10 cellular contexts compared by ENCODE assay signal in the genomic region with DNA sequence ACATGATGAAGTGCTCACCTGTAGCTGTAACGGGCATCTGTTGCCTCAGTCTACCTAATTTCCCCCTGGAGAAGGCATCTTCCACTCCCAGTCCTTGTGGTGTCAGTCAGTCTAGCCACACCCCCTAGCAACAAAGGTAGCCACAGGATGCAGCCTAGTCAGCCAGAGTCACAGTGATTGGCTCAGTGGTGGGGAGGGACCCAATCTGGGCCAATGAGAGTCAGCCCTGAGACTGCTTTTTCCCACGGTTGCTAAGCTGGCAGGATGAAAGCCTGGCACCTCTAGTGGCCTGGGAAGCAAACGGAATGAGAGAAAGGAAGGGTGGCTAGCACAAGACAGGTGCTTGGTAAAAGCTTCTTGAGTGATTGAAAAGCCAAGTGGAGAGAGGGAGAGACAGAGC.
DNase-seq lines count a peak whose midpoint lies in the region; ATAC-seq and TF ChIP-seq lines count a peak whose summit lies in the region.
"Had no signal": no experiment of that assay in that cellular context is flagged by ENCODE, and none has a peak within 500 bp of the region (broad histone marks: within the 10 kb centered on the region; RNA-seq: fewer than 3 reads in every experiment).

No MANE protein-coding gene starts in this region.

- no peak overlapping the region for H3K27ac ChIP-seq in Karpas-422 (ENCODE audit: low read length)

- no peak overlapping the region for H2AFZ ChIP-seq in Karpas-422 (ENCODE audit: low read length)

- no peak overlapping the region for H3K4me3 Mint-ChIP-seq in activated CD8-positive, alpha-beta T cell treated with anti-CD3 and anti-CD28 coated beads, Interleukin-2, amount 10 ng/mL, durations not matched to agents 7 days and 5 days
- no peak overlapping the region for H3K4me3 Mint-ChIP-seq in nephron

- H3K9me2 ChIP-seq in Karpas-422 (replicated peaks; ENCODE audit: insufficient read depth, low read length) = no peaks in the 10 kb centered on the region

- H3K4me1 Mint-ChIP-seq in activated CD8-positive, alpha-beta T cell treated with anti-CD3 and anti-CD28 coated beads, Interleukin-2, amount 10 ng/mL, durations not matched to agents 7 days and 5 days (ENCODE audit: low read depth) = no peaks in the 10 kb centered on the region
- peaks cover 63% of the 10 kb centered on the region for H3K4me1 Mint-ChIP-seq in nephron

- H3K9ac ChIP-seq in Karpas-422 (ENCODE audit: low read length) = no peak overlapping the region

- no peaks in the 10 kb centered on the region for H3K27me3 ChIP-seq in Karpas-422 (ENCODE audit: low read length)

- H3K9me3 Mint-ChIP-seq in activated CD8-positive, alpha-beta T cell treated with anti-CD3 and anti-CD28 coated beads, Interleukin-2, amount 10 ng/mL, durations not matched to agents 7 days and 5 days (ENCODE audit: insufficient read depth) = no peaks in the 10 kb centered on the region
- no peaks in the 10 kb centered on the region for H3K9me3 Mint-ChIP-seq in nephron

- ATAC-seq in activated CD8-positive, alpha-beta T cell treated with anti-CD3 and anti-CD28 coated beads, Interleukin-2, amount 10 ng/mL, durations not matched to agents 7 days and 5 days = peak; percentile 49
- ATAC-seq in HG03045 (IDR thresholded peaks at IDR 0.05; ENCODE audit: unreplicated experiment) = no peak
- ATAC-seq: stimulated activated naive CD8-positive, alpha-beta T cell treated with anti-CD3 and anti-CD28 coated beads, Interleukin-15, Interleukin-2, amounts not matched to agents 100 U/mL and 50 U/mL, for 24 hours had no signal

- POLR2A ChIA-PET in activated CD8-positive, alpha-beta T cell treated with anti-CD3 and anti-CD28 coated beads, Interleukin-2, amount 10 ng/mL, durations not matched to agents 7 days and 5 days (lab: Charles Lee) = no interaction called here

- CTCF ChIA-PET in activated CD8-positive, alpha-beta T cell treated with anti-CD3 and anti-CD28 coated beads, Interleukin-2, amount 10 ng/mL, durations not matched to agents 7 days and 5 days (lab: Charles Lee) = interaction anchor here (1.0 to 1.5 kb wide), 4 partner anchors 8 to 24 kb away, joined by 3 to 8 read pairs (median 4); no protein-coding TSS in a partner anchor

- no peak overlapping the region for H3K4me3 ChIP-seq in Karpas-422 (ENCODE audit: low read length)

- no peak overlapping the region for H3K27ac Mint-ChIP-seq in activated CD8-positive, alpha-beta T cell treated with anti-CD3 and anti-CD28 coated beads, Interleukin-2, amount 10 ng/mL, durations not matched to agents 7 days and 5 days
- H3K27ac Mint-ChIP-seq in nephron = peak overlapping the region in 2 of 3 experiments; percentile 58 to 60

- H3K4me1 ChIP-seq in Karpas-422 (ENCODE audit: low read length) = no peaks in the 10 kb centered on the region

- H3K27me3 Mint-ChIP-seq in activated CD8-positive, alpha-beta T cell treated with anti-CD3 and anti-CD28 coated beads, Interleukin-2, amount 10 ng/mL, durations not matched to agents 7 days and 5 days (ENCODE audit: low read depth) = peaks cover 6% of the 10 kb centered on the region
- H3K27me3 Mint-ChIP-seq in nephron (ENCODE audit: low read depth) = peaks cover 4% of the 10 kb centered on the region

- H3K4me2 ChIP-seq in Karpas-422 (ENCODE audit: low read depth, low read length, poor library complexity, severe bottlenecking) = no peak overlapping the region

- no peaks in the 10 kb centered on the region for H3K36me3 ChIP-seq in Karpas-422 (ENCODE audit: insufficient read depth, low read length)

- DNase-seq in NCI-H187 treated with DMSO at 0.1 percent for 48 hours (lab: John Stamatoyannopoulos, UW) (peak; percentile 6), NCI-H187 (lab: John Stamatoyannopoulos, UW) (no peak), Karpas-422 (peak; percentile 87), NCI-H1048 (lab: John Stamatoyannopoulos, UW) (no peak), GF-D8 (lab: John Stamatoyannopoulos, UW) (no peak)
- DNase-seq in activated CD8-positive, alpha-beta T cell treated with anti-CD3 and anti-CD28 coated beads, Interleukin-2, amount 10 ng/mL, durations not matched to agents 7 days and 5 days = no peak
- DNase-seq: activated CD8-positive, alpha-beta memory T cell treated with anti-CD3 and anti-CD28 coated beads for 24 hours; stimulated activated naive CD8-positive, alpha-beta T cell treated with anti-CD3 and anti-CD28 coated beads, Interleukin-15, Interleukin-2, amounts not matched to agents 100 U/mL and 50 U/mL, for 24 hours had no signal

- H4K20me1 ChIP-seq in Karpas-422 (ENCODE audit: insufficient read depth, low read depth, low read length) = no peaks in the 10 kb centered on the region

- H3K9me3 ChIP-seq in Karpas-422 (ENCODE audit: low read length) = no peaks in the 10 kb centered on the region

- no peaks in the 10 kb centered on the region for H3K36me3 Mint-ChIP-seq in activated CD8-positive, alpha-beta T cell treated with anti-CD3 and anti-CD28 coated beads, Interleukin-2, amount 10 ng/mL, durations not matched to agents 7 days and 5 days (ENCODE audit: low read depth)
- no peaks in the 10 kb centered on the region for H3K36me3 Mint-ChIP-seq in nephron (ENCODE audit: low read depth)

- no peak for TF ChIP-seq CTCF in nephron (IDR thresholded peaks at IDR 0.05; ENCODE audit: unreplicated experiment in 3 of 3)

- H3K79me2 ChIP-seq in Karpas-422 (ENCODE audit: low read length) = no peaks in the 10 kb centered on the region

Comparison
In these comparisons a context has a peak if more than half of its experiments do, and no peak if none do; other contexts are left out.
1. DNase-seq: peak in NCI-H187 treated with DMSO at 0.1 percent for 48 hours (single experiment) and Karpas-422 (single experiment); none in NCI-H187 (0 of 2), activated CD8-positive, alpha-beta T cell treated with anti-CD3 and anti-CD28 coated beads, Interleukin-2, amount 10 ng/mL, durations not matched to agents 7 days and 5 days (single experiment), NCI-H1048 (single experiment) and GF-D8 (single experiment).